Comparison of ENCODE assay signal across 2 cellular contexts in the genomic region with DNA sequence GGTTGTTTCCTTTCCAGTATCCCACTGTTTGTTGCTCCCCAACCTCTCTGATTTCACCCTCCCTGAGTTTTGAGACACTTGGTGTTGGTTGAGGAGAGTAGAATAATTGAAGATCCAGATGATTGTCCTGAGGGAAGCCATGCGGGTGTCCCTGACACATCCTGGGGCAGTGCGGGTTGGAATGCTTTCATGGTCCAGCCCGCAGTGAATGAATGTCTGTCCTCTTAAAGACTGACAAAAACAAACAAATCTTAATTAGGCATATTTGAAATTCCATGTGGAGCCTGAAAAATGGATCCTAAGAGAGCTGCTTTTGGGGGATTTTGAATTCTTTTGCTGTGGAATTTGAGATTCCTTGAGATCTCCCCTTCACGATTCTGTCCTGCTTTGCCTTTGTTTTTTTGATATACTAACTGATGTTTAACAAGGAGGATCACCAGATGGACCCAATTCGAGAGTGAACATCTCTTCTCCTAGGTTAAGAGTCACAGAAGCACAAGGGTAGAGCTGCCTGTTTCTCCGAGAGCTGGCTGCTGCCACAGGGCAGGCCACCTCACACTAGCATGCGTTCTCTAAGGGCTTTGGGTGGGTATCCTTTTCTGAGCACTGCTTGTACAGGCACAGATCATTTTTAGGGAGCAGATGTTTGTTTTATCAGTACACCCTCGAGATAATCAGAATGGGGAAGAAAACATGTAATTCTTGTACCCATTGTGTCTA.
TF ChIP-seq lines count a peak whose summit lies in the region.

No MANE protein-coding gene starts in this region.

TF ChIP-seq in GM23338, 12 proteins besides CTCF, POLR2A, EP300 and RAD21:
- no peak for TF ChIP-seq NANOG (IDR thresholded peaks at IDR 0.05; ENCODE audit: borderline replicate concordance)
- TF ChIP-seq EZH2 (IDR thresholded peaks at IDR 0.05; ENCODE audit: low read depth, unreplicated experiment), result no peak
- TF ChIP-seq, protein P1, sequence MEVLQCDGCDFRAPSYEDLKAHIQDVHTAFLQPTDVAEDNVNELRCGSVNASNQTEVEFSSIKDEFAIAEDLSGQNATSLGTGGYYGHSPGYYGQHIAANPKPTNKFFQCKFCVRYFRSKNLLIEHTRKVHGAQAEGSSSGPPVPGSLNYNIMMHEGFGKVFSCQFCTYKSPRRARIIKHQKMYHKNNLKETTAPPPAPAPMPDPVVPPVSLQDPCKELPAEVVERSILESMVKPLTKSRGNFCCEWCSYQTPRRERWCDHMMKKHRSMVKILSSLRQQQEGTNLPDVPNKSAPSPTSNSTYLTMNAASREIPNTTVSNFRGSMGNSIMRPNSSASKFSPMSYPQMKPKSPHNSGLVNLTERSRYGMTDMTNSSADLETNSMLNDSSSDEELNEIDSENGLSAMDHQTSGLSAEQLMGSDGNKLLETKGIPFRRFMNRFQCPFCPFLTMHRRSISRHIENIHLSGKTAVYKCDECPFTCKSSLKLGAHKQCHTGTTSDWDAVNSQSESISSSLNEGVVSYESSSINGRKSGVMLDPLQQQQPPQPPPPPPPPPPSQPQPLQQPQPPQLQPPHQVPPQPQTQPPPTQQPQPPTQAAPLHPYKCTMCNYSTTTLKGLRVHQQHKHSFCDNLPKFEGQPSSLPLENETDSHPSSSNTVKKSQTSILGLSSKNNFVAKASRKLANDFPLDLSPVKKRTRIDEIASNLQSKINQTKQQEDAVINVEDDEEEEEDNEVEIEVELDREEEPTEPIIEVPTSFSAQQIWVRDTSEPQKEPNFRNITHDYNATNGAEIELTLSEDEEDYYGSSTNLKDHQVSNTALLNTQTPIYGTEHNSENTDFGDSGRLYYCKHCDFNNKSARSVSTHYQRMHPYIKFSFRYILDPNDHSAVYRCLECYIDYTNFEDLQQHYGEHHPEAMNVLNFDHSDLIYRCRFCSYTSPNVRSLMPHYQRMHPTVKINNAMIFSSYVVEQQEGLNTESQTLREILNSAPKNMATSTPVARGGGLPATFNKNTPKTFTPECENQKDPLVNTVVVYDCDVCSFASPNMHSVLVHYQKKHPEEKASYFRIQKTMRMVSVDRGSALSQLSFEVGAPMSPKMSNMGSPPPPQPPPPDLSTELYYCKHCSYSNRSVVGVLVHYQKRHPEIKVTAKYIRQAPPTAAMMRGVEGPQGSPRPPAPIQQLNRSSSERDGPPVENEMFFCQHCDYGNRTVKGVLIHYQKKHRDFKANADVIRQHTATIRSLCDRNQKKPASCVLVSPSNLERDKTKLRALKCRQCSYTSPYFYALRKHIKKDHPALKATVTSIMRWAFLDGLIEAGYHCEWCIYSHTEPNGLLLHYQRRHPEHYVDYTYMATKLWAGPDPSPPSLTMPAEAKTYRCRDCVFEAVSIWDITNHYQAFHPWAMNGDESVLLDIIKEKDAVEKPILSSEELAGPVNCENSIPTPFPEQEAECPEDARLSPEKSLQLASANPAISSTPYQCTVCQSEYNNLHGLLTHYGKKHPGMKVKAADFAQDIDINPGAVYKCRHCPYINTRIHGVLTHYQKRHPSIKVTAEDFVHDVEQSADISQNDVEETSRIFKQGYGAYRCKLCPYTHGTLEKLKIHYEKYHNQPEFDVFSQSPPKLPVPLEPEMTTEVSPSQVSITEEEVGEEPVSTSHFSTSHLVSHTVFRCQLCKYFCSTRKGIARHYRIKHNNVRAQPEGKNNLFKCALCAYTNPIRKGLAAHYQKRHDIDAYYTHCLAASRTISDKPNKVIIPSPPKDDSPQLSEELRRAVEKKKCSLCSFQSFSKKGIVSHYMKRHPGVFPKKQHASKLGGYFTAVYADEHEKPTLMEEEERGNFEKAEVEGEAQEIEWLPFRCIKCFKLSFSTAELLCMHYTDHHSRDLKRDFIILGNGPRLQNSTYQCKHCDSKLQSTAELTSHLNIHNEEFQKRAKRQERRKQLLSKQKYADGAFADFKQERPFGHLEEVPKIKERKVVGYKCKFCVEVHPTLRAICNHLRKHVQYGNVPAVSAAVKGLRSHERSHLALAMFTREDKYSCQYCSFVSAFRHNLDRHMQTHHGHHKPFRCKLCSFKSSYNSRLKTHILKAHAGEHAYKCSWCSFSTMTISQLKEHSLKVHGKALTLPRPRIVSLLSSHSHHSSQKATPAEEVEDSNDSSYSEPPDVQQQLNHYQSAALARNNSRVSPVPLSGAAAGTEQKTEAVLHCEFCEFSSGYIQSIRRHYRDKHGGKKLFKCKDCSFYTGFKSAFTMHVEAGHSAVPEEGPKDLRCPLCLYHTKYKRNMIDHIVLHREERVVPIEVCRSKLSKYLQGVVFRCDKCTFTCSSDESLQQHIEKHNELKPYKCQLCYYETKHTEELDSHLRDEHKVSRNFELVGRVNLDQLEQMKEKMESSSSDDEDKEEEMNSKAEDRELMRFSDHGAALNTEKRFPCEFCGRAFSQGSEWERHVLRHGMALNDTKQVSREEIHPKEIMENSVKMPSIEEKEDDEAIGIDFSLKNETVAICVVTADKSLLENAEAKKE (CRISPR knock-in tag; IDR thresholded peaks at IDR 0.05), result no peak
- no peak for TF ChIP-seq POLR2AphosphoS5 (IDR thresholded peaks at IDR 0.05; ENCODE audit: low read depth)
- no peak for TF ChIP-seq JUNB (IDR thresholded peaks at IDR 0.05; ENCODE audit: unreplicated experiment)

TF ChIP-seq in WTC11, 78 proteins besides CTCF, POLR2A, EP300 and RAD21:
- TF ChIP-seq, protein P2, sequence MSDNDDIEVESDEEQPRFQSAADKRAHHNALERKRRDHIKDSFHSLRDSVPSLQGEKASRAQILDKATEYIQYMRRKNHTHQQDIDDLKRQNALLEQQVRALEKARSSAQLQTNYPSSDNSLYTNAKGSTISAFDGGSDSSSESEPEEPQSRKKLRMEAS (CRISPR knock-in tag; IDR thresholded peaks at IDR 0.05), result no peak
- TF ChIP-seq CREM (CRISPR knock-in tag; IDR thresholded peaks at IDR 0.05) (no peak), ZNF416 (CRISPR knock-in tag; IDR thresholded peaks at IDR 0.05) (no peak), TP53 (CRISPR knock-in tag; IDR thresholded peaks at IDR 0.05) (no peak), SMAD3 (CRISPR knock-in tag; IDR thresholded peaks at IDR 0.05; ENCODE audit: borderline replicate concordance) (no peak), ZNF671 (CRISPR knock-in tag; IDR thresholded peaks at IDR 0.05) (no peak), CBFB (CRISPR knock-in tag; IDR thresholded peaks at IDR 0.05; ENCODE audit: low read depth) (no peak), JAZF1 (CRISPR knock-in tag; IDR thresholded peaks at IDR 0.05) (no peak), ZNF317 (CRISPR knock-in tag; IDR thresholded peaks at IDR 0.05; ENCODE audit: borderline replicate concordance, low read depth) (no peak), SOX15 (CRISPR knock-in tag; IDR thresholded peaks at IDR 0.05) (no peak), NR2C2 (CRISPR knock-in tag; IDR thresholded peaks at IDR 0.05) (no peak)
- TF ChIP-seq, protein P3, sequence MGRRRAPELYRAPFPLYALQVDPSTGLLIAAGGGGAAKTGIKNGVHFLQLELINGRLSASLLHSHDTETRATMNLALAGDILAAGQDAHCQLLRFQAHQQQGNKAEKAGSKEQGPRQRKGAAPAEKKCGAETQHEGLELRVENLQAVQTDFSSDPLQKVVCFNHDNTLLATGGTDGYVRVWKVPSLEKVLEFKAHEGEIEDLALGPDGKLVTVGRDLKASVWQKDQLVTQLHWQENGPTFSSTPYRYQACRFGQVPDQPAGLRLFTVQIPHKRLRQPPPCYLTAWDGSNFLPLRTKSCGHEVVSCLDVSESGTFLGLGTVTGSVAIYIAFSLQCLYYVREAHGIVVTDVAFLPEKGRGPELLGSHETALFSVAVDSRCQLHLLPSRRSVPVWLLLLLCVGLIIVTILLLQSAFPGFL (CRISPR knock-in tag; IDR thresholded peaks at IDR 0.05; ENCODE audit: borderline replicate concordance), result no peak
- TF ChIP-seq, protein P4, sequence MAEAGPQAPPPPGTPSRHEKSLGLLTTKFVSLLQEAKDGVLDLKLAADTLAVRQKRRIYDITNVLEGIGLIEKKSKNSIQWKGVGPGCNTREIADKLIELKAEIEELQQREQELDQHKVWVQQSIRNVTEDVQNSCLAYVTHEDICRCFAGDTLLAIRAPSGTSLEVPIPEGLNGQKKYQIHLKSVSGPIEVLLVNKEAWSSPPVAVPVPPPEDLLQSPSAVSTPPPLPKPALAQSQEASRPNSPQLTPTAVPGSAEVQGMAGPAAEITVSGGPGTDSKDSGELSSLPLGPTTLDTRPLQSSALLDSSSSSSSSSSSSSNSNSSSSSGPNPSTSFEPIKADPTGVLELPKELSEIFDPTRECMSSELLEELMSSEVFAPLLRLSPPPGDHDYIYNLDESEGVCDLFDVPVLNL (CRISPR knock-in tag; IDR thresholded peaks at IDR 0.05; ENCODE audit: borderline replicate concordance, low read depth), result no peak
- TF ChIP-seq, protein P5, sequence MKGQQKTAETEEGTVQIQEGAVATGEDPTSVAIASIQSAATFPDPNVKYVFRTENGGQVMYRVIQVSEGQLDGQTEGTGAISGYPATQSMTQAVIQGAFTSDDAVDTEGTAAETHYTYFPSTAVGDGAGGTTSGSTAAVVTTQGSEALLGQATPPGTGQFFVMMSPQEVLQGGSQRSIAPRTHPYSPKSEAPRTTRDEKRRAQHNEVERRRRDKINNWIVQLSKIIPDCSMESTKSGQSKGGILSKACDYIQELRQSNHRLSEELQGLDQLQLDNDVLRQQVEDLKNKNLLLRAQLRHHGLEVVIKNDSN (CRISPR knock-in tag; IDR thresholded peaks at IDR 0.05), result no peak
- TF ChIP-seq, protein P6, sequence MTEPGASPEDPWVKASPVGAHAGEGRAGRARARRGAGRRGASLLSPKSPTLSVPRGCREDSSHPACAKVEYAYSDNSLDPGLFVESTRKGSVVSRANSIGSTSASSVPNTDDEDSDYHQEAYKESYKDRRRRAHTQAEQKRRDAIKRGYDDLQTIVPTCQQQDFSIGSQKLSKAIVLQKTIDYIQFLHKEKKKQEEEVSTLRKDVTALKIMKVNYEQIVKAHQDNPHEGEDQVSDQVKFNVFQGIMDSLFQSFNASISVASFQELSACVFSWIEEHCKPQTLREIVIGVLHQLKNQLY (CRISPR knock-in tag; IDR thresholded peaks at IDR 0.05), result no peak
- TF ChIP-seq, protein P7, sequence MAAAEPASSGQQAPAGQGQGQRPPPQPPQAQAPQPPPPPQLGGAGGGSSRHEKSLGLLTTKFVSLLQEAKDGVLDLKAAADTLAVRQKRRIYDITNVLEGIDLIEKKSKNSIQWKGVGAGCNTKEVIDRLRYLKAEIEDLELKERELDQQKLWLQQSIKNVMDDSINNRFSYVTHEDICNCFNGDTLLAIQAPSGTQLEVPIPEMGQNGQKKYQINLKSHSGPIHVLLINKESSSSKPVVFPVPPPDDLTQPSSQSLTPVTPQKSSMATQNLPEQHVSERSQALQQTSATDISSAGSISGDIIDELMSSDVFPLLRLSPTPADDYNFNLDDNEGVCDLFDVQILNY (CRISPR knock-in tag; IDR thresholded peaks at IDR 0.05), result no peak
- TF ChIP-seq, protein P8, sequence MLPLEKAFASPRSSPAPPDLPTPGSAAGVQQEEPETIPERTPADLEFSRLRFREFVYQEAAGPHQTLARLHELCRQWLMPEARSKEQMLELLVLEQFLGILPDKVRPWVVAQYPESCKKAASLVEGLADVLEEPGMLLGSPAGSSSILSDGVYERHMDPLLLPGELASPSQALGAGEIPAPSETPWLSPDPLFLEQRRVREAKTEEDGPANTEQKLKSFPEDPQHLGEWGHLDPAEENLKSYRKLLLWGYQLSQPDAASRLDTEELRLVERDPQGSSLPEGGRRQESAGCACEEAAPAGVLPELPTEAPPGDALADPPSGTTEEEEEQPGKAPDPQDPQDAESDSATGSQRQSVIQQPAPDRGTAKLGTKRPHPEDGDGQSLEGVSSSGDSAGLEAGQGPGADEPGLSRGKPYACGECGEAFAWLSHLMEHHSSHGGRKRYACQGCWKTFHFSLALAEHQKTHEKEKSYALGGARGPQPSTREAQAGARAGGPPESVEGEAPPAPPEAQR (CRISPR knock-in tag; IDR thresholded peaks at IDR 0.05), result no peak
